ENCODE assay signal across 17 cellular contexts in genomic region chrX:98371994-98372393, GRCh38.
A peak's percentile ranks its signal among the peaks of the same experiment; 100 is the strongest.
DNase-seq lines count a peak whose midpoint lies in the region; ATAC-seq and TF ChIP-seq lines count a peak whose summit lies in the region.
"Had no signal": no experiment of that assay in that cellular context is flagged by ENCODE, and none has a peak within 500 bp of the region (broad histone marks: within the 10 kb centered on the region; RNA-seq: fewer than 3 reads in every experiment).

No MANE protein-coding gene starts in this region.

- H2AFZ ChIP-seq in GM23338 = 0 out of 2 replicates have a peak overlapping the region, but pooled peaks have one; percentile 4
- peak overlapping the region; percentile 24 for H2AFZ ChIP-seq in smooth muscle cell (ENCODE audit: low read depth)
- H2AFZ ChIP-seq: PC-9 had no signal

- no peaks in the 10 kb centered on the region for H3K79me2 ChIP-seq in GM23338 (replicated peaks; ENCODE audit: insufficient read depth)
- no peaks in the 10 kb centered on the region for H3K79me2 ChIP-seq in smooth muscle cell (ENCODE audit: low read depth)

- no peak overlapping the region for H3K9ac ChIP-seq in smooth muscle cell (ENCODE audit: low read depth)

- H3K9me3 ChIP-seq in smooth muscle cell (replicated peaks; ENCODE audit: low read depth) = no peaks in the 10 kb centered on the region
- H3K9me3 ChIP-seq: BE2C, SJCRH30 had no signal

- H4K20me1 ChIP-seq in GM23338 (replicated peaks; ENCODE audit: insufficient read depth) = no peaks in the 10 kb centered on the region
- no peaks in the 10 kb centered on the region for H4K20me1 ChIP-seq in smooth muscle cell (ENCODE audit: low read depth)

- H3F3A ChIP-seq in GM23338 (replicated peaks; ENCODE audit: low read depth) (no peaks in the 10 kb centered on the region), smooth muscle cell (ENCODE audit: low read depth) (no peaks in the 10 kb centered on the region)

- H3K9me2 ChIP-seq in GM23338 (ENCODE audit: insufficient read depth) = no peaks in the 10 kb centered on the region

- WGBS in smooth muscle cell (ENCODE audit: low lambda C conversion rate) = 48% methylated on average over 2 of the region's 2 CpGs

- no peak overlapping the region for H3K4me3 Mint-ChIP-seq in GM23338
- H3K4me3 Mint-ChIP-seq: CD4-positive, CD25-positive, alpha-beta regulatory T cell had no signal

- no peaks in the 10 kb centered on the region for H3K4me1 Mint-ChIP-seq in GM23338
- H3K4me1 Mint-ChIP-seq: CD4-positive, CD25-positive, alpha-beta regulatory T cell had no signal

- ATAC-seq in GM23338 (peak; percentile 88), HG02642 (IDR thresholded peaks at IDR 0.05; ENCODE audit: poor library complexity, unreplicated experiment) (no peak), GM21360 (IDR thresholded peaks at IDR 0.05; ENCODE audit: unreplicated experiment) (no peak)

- no peak overlapping the region for H3K27ac Mint-ChIP-seq in GM23338
- H3K27ac Mint-ChIP-seq: CD4-positive, CD25-positive, alpha-beta regulatory T cell had no signal

- H3K4me3 ChIP-seq in GM23338 (no peak overlapping the region), smooth muscle cell (no peak overlapping the region)
- H3K4me3 ChIP-seq: PC-9, SJCRH30 had no signal

- TF ChIP-seq CTCF in GM23338 (conservative IDR thresholded peaks at IDR 0.05; ENCODE audit: low read depth in 2 of 2) = no peak
- TF ChIP-seq CTCF in smooth muscle cell (IDR thresholded peaks at IDR 0.05; ENCODE audit: borderline replicate concordance, insufficient read depth, poor library complexity, severe bottlenecking) = no peak

- H3K36me3 Mint-ChIP-seq in GM23338 (ENCODE audit: low read depth) = peaks cover 13% of the 10 kb centered on the region; the same call in 1 of the 3 replicates
- H3K36me3 Mint-ChIP-seq: CD4-positive, CD25-positive, alpha-beta regulatory T cell had no signal

- H3K4me2 ChIP-seq in GM23338 (no peak overlapping the region), smooth muscle cell (peak overlapping the region; percentile 11)
- H3K4me2 ChIP-seq: PC-9 had no signal

- H3K36me3 ChIP-seq in GM23338 (ENCODE audit: insufficient read depth) (no peaks in the 10 kb centered on the region), smooth muscle cell (ENCODE audit: low read depth) (no peaks in the 10 kb centered on the region)
- H3K36me3 ChIP-seq: BE2C, SJCRH30 had no signal

- peaks cover 12% of the 10 kb centered on the region; the same call in 2 of the 3 replicates for H3K9me3 Mint-ChIP-seq in GM23338

- H3K4me1 ChIP-seq in GM23338 (ENCODE audit: insufficient read depth) = 0 out of 2 replicates have a peak, but pooled peaks cover 4% of the 10 kb centered on the region
- peaks cover 8% of the 10 kb centered on the region for H3K4me1 ChIP-seq in smooth muscle cell (ENCODE audit: low read depth)
- H3K4me1 ChIP-seq: BE2C, SJCRH30 had no signal

- H3K27ac ChIP-seq in GM23338 (ENCODE audit: low read depth) (no peak overlapping the region; the same call in 1 of the 2 replicates), smooth muscle cell (ENCODE audit: low read depth) (peak overlapping the region; percentile 32)
- H3K27ac ChIP-seq: HL-60, PC-9, SJCRH30 had no signal

- H3K27me3 ChIP-seq in GM23338 (ENCODE audit: insufficient read depth) (no peaks in the 10 kb centered on the region), smooth muscle cell (ENCODE audit: low read depth) (no peaks in the 10 kb centered on the region)
- H3K27me3 ChIP-seq: BE2C, SJCRH30 had no signal

- peaks cover 3% of the 10 kb centered on the region for H3K27me3 Mint-ChIP-seq in GM23338 (ENCODE audit: insufficient read depth, low read depth, poor library complexity)
- H3K27me3 Mint-ChIP-seq: CD4-positive, CD25-positive, alpha-beta regulatory T cell had no signal

- DNase-seq in GM23338 (ENCODE audit: low spot score) (peak; percentile 28), astrocyte of the hippocampus (ENCODE audit: low read depth, low spot score) (peak; percentile 16), iPS-NIHi7 (ENCODE audit: extremely low spot score) (peak; percentile 59), smooth muscle cell (lab: John Stamatoyannopoulos, UW; ENCODE audit: unreplicated experiment) (no peak), kidney glomerular epithelial cell (lab: John Stamatoyannopoulos, UW) (no peak)
- DNase-seq: BE2C; CD4-positive, CD25-positive, alpha-beta regulatory T cell; IMR-90; NCI-H1417 treated with DMSO at 0.1 percent for 48 hours; NCI-H187 treated with DMSO at 0.1 percent for 48 hours; NCI-H345; NCI-H524 treated with DMSO at 0.1 percent for 48 hours; PC-9; SJCRH30 had no signal

TF ChIP-seq in GM23338, 12 proteins besides CTCF, POLR2A, EP300 and RAD21 (continues in another document):
- TF ChIP-seq ZNF331 (CRISPR knock-in tag; IDR thresholded peaks at IDR 0.05; ENCODE audit: low read depth) (no peak), EZH2phosphoT487 (IDR thresholded peaks at IDR 0.05; ENCODE audit: unreplicated experiment) (no peak), ZNF114 (CRISPR knock-in tag; IDR thresholded peaks at IDR 0.05) (no peak), REST (IDR thresholded peaks at IDR 0.05; ENCODE audit: unreplicated experiment) (no peak), CREB1 (CRISPR knock-in tag; IDR thresholded peaks at IDR 0.05; ENCODE audit: low read depth) (no peak), JUNB (IDR thresholded peaks at IDR 0.05; ENCODE audit: unreplicated experiment) (no peak), NANOG (IDR thresholded peaks at IDR 0.05; ENCODE audit: borderline replicate concordance) (no peak), ETS1 (IDR thresholded peaks at IDR 0.05) (no peak), STAT1 (IDR thresholded peaks at IDR 0.05; ENCODE audit: unreplicated experiment) (no peak), EZH2 (IDR thresholded peaks at IDR 0.05; ENCODE audit: low read depth, unreplicated experiment) (no peak)

Comparison
In these comparisons a context has a peak if more than half of its experiments do, and no peak if none do; other contexts are left out.
1. DNase-seq: peak in GM23338 (single experiment), astrocyte of the hippocampus (single experiment) and iPS-NIHi7 (single experiment); none in smooth muscle cell (single experiment) and kidney glomerular epithelial cell (single experiment).